ENCODE assay signal across 9 cellular contexts in the genomic region with DNA sequence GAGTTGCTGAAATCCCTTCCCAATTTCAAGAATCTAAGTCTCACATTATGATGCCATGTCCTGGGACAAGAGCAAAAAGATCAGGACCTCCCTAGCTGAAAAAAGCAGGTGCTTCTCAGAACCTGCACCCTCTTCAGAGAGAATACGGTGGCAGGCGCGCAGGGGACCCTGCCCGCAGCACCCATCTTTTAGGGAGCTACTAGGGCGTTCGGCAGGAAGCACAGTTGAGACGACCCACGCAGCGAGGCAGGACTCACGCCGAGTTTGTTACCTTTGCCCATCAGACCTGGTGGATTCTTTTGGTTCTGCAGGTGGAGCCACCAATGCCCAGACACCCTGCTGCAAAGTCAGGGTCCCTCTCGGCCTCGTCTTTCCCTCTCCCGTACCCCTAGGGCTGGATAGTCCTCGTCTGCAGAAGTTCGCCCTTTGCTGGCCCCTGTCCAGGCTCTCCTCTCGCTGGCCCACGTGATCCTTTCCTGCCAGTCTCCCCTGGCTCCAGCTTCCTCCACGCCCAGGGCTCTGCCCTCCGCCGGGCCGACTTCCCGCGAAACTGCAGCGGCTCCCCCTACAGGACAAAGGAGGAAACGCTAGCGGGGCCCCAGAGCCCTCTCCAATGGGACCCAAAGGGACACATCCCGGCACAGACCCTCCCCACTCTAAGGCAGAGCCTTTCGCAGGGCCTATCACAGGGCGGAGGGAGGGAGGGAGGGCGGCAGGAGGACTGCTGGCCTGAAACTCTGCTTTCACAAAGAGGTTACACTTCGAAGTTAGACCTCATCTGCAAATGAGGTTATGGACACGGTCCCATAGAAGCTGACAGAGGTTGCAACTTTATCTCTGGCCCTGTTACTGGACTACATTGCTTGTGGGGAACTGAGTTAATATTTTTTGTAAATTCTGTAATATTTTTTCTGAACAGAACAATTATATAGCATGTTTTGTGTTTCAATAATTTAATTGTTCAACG. TPM values are rescaled to one million over a fixed set of nuclear protein-coding genes. Genes with fewer than 3 reads are reported as not detected.
DNase-seq lines count a peak whose midpoint lies in the region; ATAC-seq and TF ChIP-seq lines count a peak whose summit lies in the region.
"Had no signal": no experiment of that assay in that cellular context is flagged by ENCODE, and none has a peak within 500 bp of the region (broad histone marks: within the 10 kb centered on the region; RNA-seq: fewer than 3 reads in every experiment).

No MANE protein-coding gene starts in this region.

- peak overlapping the region in 1 of 2 experiments; percentile 23 for H3K18ac ChIP-seq in mesenchymal stem cell (ENCODE audit: low read depth in 1 of 2, low read length in 2 of 2)

- H3K27ac Mint-ChIP-seq in activated CD8-positive, alpha-beta T cell treated with anti-CD3 and anti-CD28 coated beads for 36 hours, result no peak overlapping the region
- no peak overlapping the region for H3K27ac Mint-ChIP-seq in effector memory CD8-positive, alpha-beta T cell
- H3K27ac Mint-ChIP-seq: T-helper 1 cell treated with Interleukin-12 subunit alpha and Interleukin-12 subunit beta and Interleukin-4 antibody, amounts not matched to agents 30 μg/mL and 1 μg/mL, for 36 hours had no signal

- no peaks in the 10 kb centered on the region for H3K9me3 ChIP-seq in mesenchymal stem cell (ENCODE audit: control insufficient read depth, low read length)

- peak overlapping the region; percentile 76 for H2AK5ac ChIP-seq in mesenchymal stem cell (ENCODE audit: low read length, severe bottlenecking)

- no peak overlapping the region for H4K91ac ChIP-seq in mesenchymal stem cell (ENCODE audit: low read length)

- no peak overlapping the region for H2BK15ac ChIP-seq in mesenchymal stem cell (ENCODE audit: low read depth, poor library complexity, severe bottlenecking)

- no peak overlapping the region for H3K23ac ChIP-seq in mesenchymal stem cell (ENCODE audit: low read length in 2 of 2)

- H3K4ac ChIP-seq in mesenchymal stem cell (ENCODE audit: low read depth in 1 of 2, low read length in 2 of 2), result no peak overlapping the region

- peak overlapping the region; percentile 18 for H3K4me2 ChIP-seq in mesenchymal stem cell (ENCODE audit: low read length, poor library complexity, severe bottlenecking)

- peak; percentile 91 for TF ChIP-seq CTCF in activated CD8-positive, alpha-beta T cell treated with anti-CD3 and anti-CD28 coated beads for 36 hours (IDR thresholded peaks at IDR 0.05)

- intact Hi-C loops in activated CD8-positive, alpha-beta T cell treated with anti-CD3 and anti-CD28 coated beads for 36 hours (cut with micrococcal nuclease), result loop anchor here (5.0 kb wide), 1 partner anchor 120 kb away; no protein-coding TSS in a partner anchor

- H3K36me3 ChIP-seq in mesenchymal stem cell (ENCODE audit: control insufficient read depth in 1 of 2, insufficient read depth in 2 of 2, low read depth in 1 of 2, low read length in 2 of 2), result no peaks in the 10 kb centered on the region

- CTCF ChIA-PET in activated CD8-positive, alpha-beta T cell treated with anti-CD3 and anti-CD28 coated beads for 36 hours (lab: Charles Lee), result interaction anchor here (0.6 to 2.7 kb wide), 25 partner anchors 8 to 441 kb away, joined by 3 to 34 read pairs (median 4); no protein-coding TSS in a partner anchor

- DNase-seq in DMS53 (lab: John Stamatoyannopoulos, UW) (peak; percentile 96), NCI-H69 (lab: John Stamatoyannopoulos, UW) (peak; percentile 14), mesenchymal stem cell (peak; percentile 56), NCI-H345 treated with DMSO at 0.1 percent for 48 hours (lab: John Stamatoyannopoulos, UW; ENCODE audit: unreplicated experiment) (no peak)
- DNase-seq in activated CD8-positive, alpha-beta T cell treated with anti-CD3 and anti-CD28 coated beads for 36 hours, result peak; percentile 74
- DNase-seq in effector memory CD8-positive, alpha-beta T cell, result peak; percentile 60 to 76 (median 70)
- peak; percentile 55 to 57 for DNase-seq in stimulated activated CD8-positive, alpha-beta memory T cell treated with anti-CD3 and anti-CD28 coated beads, Interleukin-2, amount 100 ng/mL, for 48 hours (ENCODE audit: low read depth in 2 of 2)

- no peaks in the 10 kb centered on the region for H3K79me1 ChIP-seq in mesenchymal stem cell (replicated peaks; ENCODE audit: low read length, poor library complexity, severe bottlenecking)

- peak; percentile 85 for ATAC-seq in HG02588 (IDR thresholded peaks at IDR 0.05; ENCODE audit: unreplicated experiment)
- ATAC-seq in activated CD8-positive, alpha-beta T cell treated with anti-CD3 and anti-CD28 coated beads for 36 hours, result peak; percentile 97
- ATAC-seq in effector memory CD8-positive, alpha-beta T cell (replicated peaks), result peak; percentile 94

- H3K27ac ChIP-seq in mesenchymal stem cell (ENCODE audit: low read length, poor library complexity, severe bottlenecking), result no peak overlapping the region

- no peak overlapping the region for H2BK12ac ChIP-seq in mesenchymal stem cell (ENCODE audit: low read length in 2 of 2)

- H2BK5ac ChIP-seq in mesenchymal stem cell (ENCODE audit: low read depth, low read length, poor library complexity, severe bottlenecking), result no peak overlapping the region

- H3K27me3 ChIP-seq in mesenchymal stem cell (ENCODE audit: control insufficient read depth in 1 of 2, insufficient read depth in 1 of 2, low read length in 2 of 2), result peaks cover 0 to 48% of the 10 kb centered on the region in 2 experiments

- H3K4me3 Mint-ChIP-seq in activated CD8-positive, alpha-beta T cell treated with anti-CD3 and anti-CD28 coated beads for 36 hours, result no peak overlapping the region
- H3K4me3 Mint-ChIP-seq in effector memory CD8-positive, alpha-beta T cell, result peak overlapping the region; percentile 29 to 56
- H3K4me3 Mint-ChIP-seq: T-helper 1 cell treated with Interleukin-12 subunit alpha and Interleukin-12 subunit beta and Interleukin-4 antibody, amounts not matched to agents 30 μg/mL and 1 μg/mL, for 36 hours had no signal

- no peak overlapping the region for H3K14ac ChIP-seq in mesenchymal stem cell (ENCODE audit: low read length in 2 of 2)

- 39% methylated on average over 33 of the region's 34 CpGs for WGBS in mesenchymal stem cell

- H4K8ac ChIP-seq in mesenchymal stem cell (ENCODE audit: low read length), result no peak overlapping the region

- H3K27me3 Mint-ChIP-seq in activated CD8-positive, alpha-beta T cell treated with anti-CD3 and anti-CD28 coated beads for 36 hours, result peaks cover 58% of the 10 kb centered on the region
- peaks cover 28 to 53% of the 10 kb centered on the region in 2 donors for H3K27me3 Mint-ChIP-seq in effector memory CD8-positive, alpha-beta T cell

- H3K9me3 Mint-ChIP-seq in activated CD8-positive, alpha-beta T cell treated with anti-CD3 and anti-CD28 coated beads for 36 hours, result no peaks in the 10 kb centered on the region
- no peaks in the 10 kb centered on the region for H3K9me3 Mint-ChIP-seq in effector memory CD8-positive, alpha-beta T cell
- H3K9me3 Mint-ChIP-seq: T-helper 1 cell treated with Interleukin-12 subunit alpha and Interleukin-12 subunit beta and Interleukin-4 antibody, amounts not matched to agents 30 μg/mL and 1 μg/mL, for 36 hours had no signal

- no peak overlapping the region for H2AFZ ChIP-seq in mesenchymal stem cell (ENCODE audit: low read depth, low read length)

- POLR2A ChIA-PET in activated CD8-positive, alpha-beta T cell treated with anti-CD3 and anti-CD28 coated beads for 36 hours (lab: Charles Lee), result interaction anchor here (0.6 kb wide), 1 partner anchor 1182 kb away, joined by 4 read pairs; no protein-coding TSS in a partner anchor

- peak overlapping the region; percentile 36 for H3K9ac ChIP-seq in mesenchymal stem cell (ENCODE audit: low read length)

- H3K4me3 ChIP-seq in mesenchymal stem cell (ENCODE audit: insufficient read depth in 1 of 2, low read depth in 1 of 2, low read length in 2 of 2), result no peak overlapping the region

- H2BK120ac ChIP-seq in mesenchymal stem cell (ENCODE audit: low read depth, low read length), result no peak overlapping the region

- peaks cover 4% of the 10 kb centered on the region for H3K4me1 Mint-ChIP-seq in activated CD8-positive, alpha-beta T cell treated with anti-CD3 and anti-CD28 coated beads for 36 hours (ENCODE audit: low read depth)
- peaks cover 0 to 5% of the 10 kb centered on the region in 2 donors for H3K4me1 Mint-ChIP-seq in effector memory CD8-positive, alpha-beta T cell (ENCODE audit: low read depth in 2 of 2)

- peaks cover 18% of the 10 kb centered on the region for H3K4me1 ChIP-seq in mesenchymal stem cell (ENCODE audit: control insufficient read depth, insufficient read depth, low read depth, low read length)

- H3K36me3 Mint-ChIP-seq in activated CD8-positive, alpha-beta T cell treated with anti-CD3 and anti-CD28 coated beads for 36 hours (ENCODE audit: low read depth), result no peaks in the 10 kb centered on the region
- no peaks in the 10 kb centered on the region for H3K36me3 Mint-ChIP-seq in effector memory CD8-positive, alpha-beta T cell (ENCODE audit: insufficient read depth)

RNA-seq across cellular contexts. Expression of a gene that starts 28.8 kb away (rescaled TPM):
- total RNA-seq in activated CD8-positive, alpha-beta T cell treated with anti-CD3 and anti-CD28 coated beads for 36 hours, result not detected
- not detected for polyA plus RNA-seq in mesenchymal stem cell (2013, experiment 1 of 2)
- not detected for polyA plus RNA-seq in mesenchymal stem cell (2013, experiment 2 of 2)
